In genomic region chr2:17793803-17794349, GRCh38 we compare ENCODE assay signal across 29 cellular contexts. TPM values are rescaled to one million over a fixed set of nuclear protein-coding genes. Genes with fewer than 3 reads are reported as not detected.
A peak's percentile ranks its signal among the peaks of the same experiment; 100 is the strongest.
DNase-seq lines count a peak whose midpoint lies in the region; ATAC-seq and TF ChIP-seq lines count a peak whose summit lies in the region.
"Had no signal": no experiment of that assay in that cellular context is flagged by ENCODE, and none has a peak within 500 bp of the region (broad histone marks: within the 10 kb centered on the region; RNA-seq: fewer than 3 reads in every experiment).

No MANE protein-coding gene starts in this region.

- H3K27me3 Mint-ChIP-seq in activated CD8-positive, alpha-beta memory T cell treated with anti-CD3 and anti-CD28 coated beads, Interleukin-2, amount 10 ng/mL, durations not matched to agents 7 days and 5 days, result peaks cover 34% of the 10 kb centered on the region

- no peak overlapping the region for H3K4me3 ChIP-seq in Karpas-422 (ENCODE audit: low read length)
- H3K4me3 ChIP-seq in foreskin fibroblast (ENCODE audit: low read depth in 1 of 2, low read length in 2 of 2), result no peak overlapping the region
- H3K4me3 ChIP-seq: gastroesophageal sphincter, lower lobe of right lung, PC-9 had no signal

- no peaks in the 10 kb centered on the region for H3K9me2 ChIP-seq in Karpas-422 (replicated peaks; ENCODE audit: insufficient read depth, low read length)

- peaks cover 47% of the 10 kb centered on the region for H3K4me1 ChIP-seq in Karpas-422 (ENCODE audit: low read length)
- H3K4me1 ChIP-seq: gastroesophageal sphincter had no signal

- no peaks in the 10 kb centered on the region for H3K9me3 Mint-ChIP-seq in activated CD8-positive, alpha-beta memory T cell treated with anti-CD3 and anti-CD28 coated beads, Interleukin-2, amount 10 ng/mL, durations not matched to agents 7 days and 5 days (ENCODE audit: low read depth)
- H3K9me3 Mint-ChIP-seq: activated CD4-positive, alpha-beta T cell treated with anti-CD3 and anti-CD28 coated beads, Interleukin-2, amount 10 ng/mL, durations not matched to agents 7 days and 5 days had no signal

- CTCF ChIA-PET in activated CD8-positive, alpha-beta memory T cell treated with anti-CD3 and anti-CD28 coated beads, Interleukin-2, amount 10 ng/mL, durations not matched to agents 7 days and 5 days (lab: Charles Lee), result interaction anchor here (0.9 to 1.3 kb wide), 2 partner anchors 9 to 121 kb away, joined by 3 read pairs; no protein-coding TSS in a partner anchor

- no peaks in the 10 kb centered on the region for H4K20me1 ChIP-seq in Karpas-422 (ENCODE audit: insufficient read depth, low read depth, low read length)

- H3K79me2 ChIP-seq in Karpas-422 (ENCODE audit: low read length), result no peaks in the 10 kb centered on the region

- H3K27me3 ChIP-seq in Karpas-422 (ENCODE audit: low read length), result no peaks in the 10 kb centered on the region
- H3K27me3 ChIP-seq: BE2C, gastroesophageal sphincter had no signal

- ATAC-seq in activated CD8-positive, alpha-beta memory T cell treated with anti-CD3 and anti-CD28 coated beads, Interleukin-2, amount 10 ng/mL, durations not matched to agents 7 days and 5 days, result peak; percentile 33
- no peak for ATAC-seq in GM18873 (IDR thresholded peaks at IDR 0.05; ENCODE audit: low FRiP score, unreplicated experiment)
- no peak for ATAC-seq in GM18498 (IDR thresholded peaks at IDR 0.05; ENCODE audit: unreplicated experiment)
- ATAC-seq: gastroesophageal sphincter, lower lobe of right lung had no signal

- no peak overlapping the region for H3K27ac Mint-ChIP-seq in activated CD8-positive, alpha-beta memory T cell treated with anti-CD3 and anti-CD28 coated beads, Interleukin-2, amount 10 ng/mL, durations not matched to agents 7 days and 5 days
- H3K27ac Mint-ChIP-seq: activated CD4-positive, alpha-beta T cell treated with anti-CD3 and anti-CD28 coated beads, Interleukin-2, amount 10 ng/mL, durations not matched to agents 7 days and 5 days had no signal

- no peaks in the 10 kb centered on the region for H3K36me3 ChIP-seq in Karpas-422 (ENCODE audit: insufficient read depth, low read length)
- H3K36me3 ChIP-seq: BE2C, gastroesophageal sphincter, lower lobe of right lung had no signal

- H3K36me3 Mint-ChIP-seq in activated CD8-positive, alpha-beta memory T cell treated with anti-CD3 and anti-CD28 coated beads, Interleukin-2, amount 10 ng/mL, durations not matched to agents 7 days and 5 days, result no peaks in the 10 kb centered on the region

- TF ChIP-seq CTCF in foreskin fibroblast (IDR thresholded peaks at IDR 0.05; ENCODE audit: low read depth, low read length), result no peak

- peak overlapping the region; percentile 37 for H3K27ac ChIP-seq in Karpas-422 (ENCODE audit: low read length)
- no peak overlapping the region for H3K27ac ChIP-seq in caudate nucleus (ENCODE audit: low read depth, low read length)
- H3K27ac ChIP-seq: gastroesophageal sphincter, HL-60, lower lobe of right lung, PC-9 had no signal

- no peak overlapping the region for H2AFZ ChIP-seq in Karpas-422 (ENCODE audit: low read length)
- H2AFZ ChIP-seq: PC-9 had no signal

- no peaks in the 10 kb centered on the region for H3K9me3 ChIP-seq in Karpas-422 (ENCODE audit: low read length)
- H3K9me3 ChIP-seq: BE2C, gastroesophageal sphincter, lower lobe of right lung had no signal

- H3K4me3 Mint-ChIP-seq in activated CD8-positive, alpha-beta memory T cell treated with anti-CD3 and anti-CD28 coated beads, Interleukin-2, amount 10 ng/mL, durations not matched to agents 7 days and 5 days, result no peak overlapping the region
- H3K4me3 Mint-ChIP-seq: activated CD4-positive, alpha-beta T cell treated with anti-CD3 and anti-CD28 coated beads, Interleukin-2, amount 10 ng/mL, durations not matched to agents 7 days and 5 days had no signal

- peaks cover 27% of the 10 kb centered on the region for H3K4me1 Mint-ChIP-seq in activated CD8-positive, alpha-beta memory T cell treated with anti-CD3 and anti-CD28 coated beads, Interleukin-2, amount 10 ng/mL, durations not matched to agents 7 days and 5 days

- DNase-seq in activated CD8-positive, alpha-beta memory T cell treated with anti-CD3 and anti-CD28 coated beads, Interleukin-2, amount 10 ng/mL, durations not matched to agents 7 days and 5 days, result no peak
- DNase-seq in activated CD8-positive, alpha-beta memory T cell treated with anti-CD3 and anti-CD28 coated beads, Interleukin-2, amount 50 U/mL, for 48 hours, result no peak
- DNase-seq in Karpas-422 (no peak), foreskin fibroblast (peak; percentile 31 to 75), NOMO-1 treated with DMSO at 0.1 percent for 48 hours (lab: John Stamatoyannopoulos, UW; ENCODE audit: unreplicated experiment) (no peak), caudate nucleus (lab: John Stamatoyannopoulos, UW) (no peak)
- DNase-seq: activated CD4-positive, alpha-beta T cell treated with anti-CD3 and anti-CD28 coated beads, Interleukin-2, amount 10 ng/mL, durations not matched to agents 7 days and 5 days; activated gamma-delta T cell; amniotic stem cell; BE2C; dermis blood vessel endothelial cell; H7; kidney; lower lobe of right lung; NCI-H1694; NCI-H2227 treated with DMSO at 0.1 percent for 48 hours; occipital lobe; PC-9; SIG-M5; stimulated activated CD4-positive, alpha-beta T cell treated with anti-CD3 and anti-CD28 coated beads, Interleukin-12 subunit alpha, Interleukin-12 subunit beta, amount 100 ng/mL, for 4 hours; substantia nigra had no signal

- H3K4me2 ChIP-seq in Karpas-422 (ENCODE audit: low read depth, low read length, poor library complexity, severe bottlenecking), result no peak overlapping the region
- H3K4me2 ChIP-seq: PC-9 had no signal

- no peak overlapping the region for H3K9ac ChIP-seq in Karpas-422 (ENCODE audit: low read length)

RNA-seq across cellular contexts. Expression of gene MSGN1, which starts 22.4 kb away (rescaled TPM):
- not detected for total RNA-seq in activated CD8-positive, alpha-beta memory T cell treated with anti-CD3 and anti-CD28 coated beads, Interleukin-2, amount 10 ng/mL, durations not matched to agents 7 days and 5 days
- total RNA-seq in Karpas-422 (2014; rRNA removed; shearing (Covaris generic); ENCODE audit: low replicate concordance), result not detected in 2 replicates
- total RNA-seq: activated CD4-positive, alpha-beta T cell treated with anti-CD3 and anti-CD28 coated beads, Interleukin-2, amount 10 ng/mL, durations not matched to agents 7 days and 5 days; bronchial epithelial cell; dermis blood vessel endothelial cell; endothelial cell of umbilical vein; gastroesophageal sphincter; H7; kidney; lower lobe of right lung; occipital lobe; PC-9; renal cortical epithelial cell; T-helper 1 cell treated with Interleukin-12 subunit alpha and Interleukin-12 subunit beta and Interleukin-4 antibody, amounts not matched to agents 30 ng/mL and 1 ng/mL, for 36 hours had no signal

RNA-seq across cellular contexts. Expression of gene GEN1, which starts 39.9 kb away (rescaled TPM):
- 10 to 100 TPM; 40.0 to 48.7 TPM for total RNA-seq in activated CD8-positive, alpha-beta memory T cell treated with anti-CD3 and anti-CD28 coated beads, Interleukin-2, amount 10 ng/mL, durations not matched to agents 7 days and 5 days
- 125 and 251 TPM in 2 replicates for total RNA-seq in Karpas-422 (2014; rRNA removed; shearing (Covaris generic); ENCODE audit: low replicate concordance)

RNA-seq across cellular contexts. Expression of gene SMC6, which starts 40.3 kb away (rescaled TPM):
- total RNA-seq in activated CD8-positive, alpha-beta memory T cell treated with anti-CD3 and anti-CD28 coated beads, Interleukin-2, amount 10 ng/mL, durations not matched to agents 7 days and 5 days, result 10 to 100 TPM; 32.1 to 35.1 TPM
- total RNA-seq in Karpas-422 (2014; rRNA removed; shearing (Covaris generic); ENCODE audit: low replicate concordance), result 28.1 and 44.2 TPM in 2 replicates

Comparison
In these comparisons a context has a peak if more than half of its experiments do, and no peak if none do; other contexts are left out.
1. DNase-seq: peak in foreskin fibroblast (2 of 2); none in activated CD8-positive, alpha-beta memory T cell treated with anti-CD3 and anti-CD28 coated beads, Interleukin-2, amount 10 ng/mL, durations not matched to agents 7 days and 5 days (single experiment), activated CD8-positive, alpha-beta memory T cell treated with anti-CD3 and anti-CD28 coated beads, Interleukin-2, amount 50 U/mL, for 48 hours (single experiment), Karpas-422 (single experiment), NOMO-1 treated with DMSO at 0.1 percent for 48 hours (single experiment) and caudate nucleus (0 of 61).